Comparison of ENCODE assay signal across 30 cellular contexts in genomic region chr18:10473152-10473551, GRCh38. TPM values are rescaled to one million over a fixed set of nuclear protein-coding genes. Genes with fewer than 3 reads are reported as not detected.
"Had no signal": no experiment of that assay in that cellular context is flagged by ENCODE, and none has a peak within 500 bp of the region (broad histone marks: within the 10 kb centered on the region; RNA-seq: fewer than 3 reads in every experiment).

No MANE protein-coding gene starts in this region.

- H3K4me1 ChIP-seq: foreskin keratinocyte, prostate gland had no signal

- H3K27me3 ChIP-seq: gastroesophageal sphincter, heart right ventricle, right atrium auricular region, tibial nerve, upper lobe of left lung had no signal

- H3K4me1 Mint-ChIP-seq: stimulated activated effector memory CD8-positive, alpha-beta T cell treated with anti-CD3 and anti-CD28 coated beads, Interleukin-12 subunit alpha, Interleukin-12 subunit beta, amount 100 ng/mL, for 72 hours had no signal

- H3K9me3 ChIP-seq: esophagus muscularis mucosa, gastroesophageal sphincter, heart right ventricle, mucosa of descending colon, prostate gland, right atrium auricular region, thoracic aorta, tibial nerve, upper lobe of left lung had no signal

- H3K27ac Mint-ChIP-seq: mesothelial cell of epicardium; natural killer cell treated with Interleukin-12 subunit alpha and Interleukin-12 subunit beta and Interleukin-15 and Interleukin-18, amount 100 ng/mL, for 72 hours; stimulated activated effector memory CD8-positive, alpha-beta T cell treated with anti-CD3 and anti-CD28 coated beads, Interleukin-12 subunit alpha, Interleukin-12 subunit beta, amount 100 ng/mL, for 72 hours had no signal

- H3K27ac ChIP-seq: esophagus muscularis mucosa, foreskin keratinocyte, gastroesophageal sphincter, heart right ventricle, prostate gland, right atrium auricular region, thoracic aorta, tibial nerve, upper lobe of left lung had no signal

- ATAC-seq: foreskin keratinocyte; gastroesophageal sphincter; mucosa of descending colon; natural killer cell treated with Interleukin-12 subunit alpha and Interleukin-12 subunit beta and Interleukin-15 and Interleukin-18, amount 100 ng/mL, for 72 hours; sciatic nerve; stimulated activated naive CD8-positive, alpha-beta T cell treated with anti-CD3 and anti-CD28 coated beads, Interleukin-15, Interleukin-2, amounts not matched to agents 100 U/mL and 50 U/mL, for 24 hours had no signal

- H3K36me3 ChIP-seq: prostate gland had no signal

- H3K9me3 Mint-ChIP-seq: mesothelial cell of epicardium; naive B cell; natural killer cell treated with Interleukin-12 subunit alpha and Interleukin-12 subunit beta and Interleukin-15 and Interleukin-18, amount 100 ng/mL, for 72 hours; neural crest cell; stimulated activated effector memory CD8-positive, alpha-beta T cell treated with anti-CD3 and anti-CD28 coated beads, Interleukin-12 subunit alpha, Interleukin-12 subunit beta, amount 100 ng/mL, for 72 hours had no signal

- H3K4me3 ChIP-seq: esophagus muscularis mucosa, gastroesophageal sphincter, heart right ventricle, mucosa of descending colon, prostate gland, right atrium auricular region, thoracic aorta, tibial nerve, upper lobe of left lung had no signal

- FAIRE-seq: colon, endothelial cell of umbilical vein, islet of Langerhans, urothelium cell line had no signal

- H3K4me3 Mint-ChIP-seq: mesothelial cell of epicardium; naive B cell; natural killer cell treated with Interleukin-12 subunit alpha and Interleukin-12 subunit beta and Interleukin-15 and Interleukin-18, amount 100 ng/mL, for 72 hours; neural crest cell; stimulated activated effector memory CD8-positive, alpha-beta T cell treated with anti-CD3 and anti-CD28 coated beads, Interleukin-12 subunit alpha, Interleukin-12 subunit beta, amount 100 ng/mL, for 72 hours had no signal

- H3K36me3 Mint-ChIP-seq: naive B cell; natural killer cell treated with Interleukin-12 subunit alpha and Interleukin-12 subunit beta and Interleukin-15 and Interleukin-18, amount 100 ng/mL, for 72 hours; stimulated activated effector memory CD8-positive, alpha-beta T cell treated with anti-CD3 and anti-CD28 coated beads, Interleukin-12 subunit alpha, Interleukin-12 subunit beta, amount 100 ng/mL, for 72 hours had no signal

- DNase-seq: cerebellar nuclear complex; effector CD8-positive, alpha-beta T cell; foreskin keratinocyte; heart right ventricle; hippocampal formation; kidney glomerular epithelial cell; mesenchymal stem cell; mucosa of descending colon; naive B cell; stimulated activated CD4-positive, alpha-beta T cell treated with anti-CD3 and anti-CD28 coated beads, Interleukin-2, amount 100 ng/mL, for 24 hours; stimulated activated CD4-positive, alpha-beta T cell treated with anti-CD3 and anti-CD28 coated beads, Interleukin-4, amount 100 ng/mL, for 24 hours; stimulated activated naive CD8-positive, alpha-beta T cell treated with anti-CD3 and anti-CD28 coated beads, Interleukin-15, Interleukin-2, amounts not matched to agents 100 U/mL and 50 U/mL, for 24 hours; upper lobe of left lung had no signal

RNA-seq across cellular contexts. Expression of gene APCDD1, which starts 18.7 kb away (rescaled TPM):
- total RNA-seq: epithelial cell of proximal tubule; lung microvascular endothelial cell; natural killer cell treated with Interleukin-12 subunit alpha and Interleukin-12 subunit beta and Interleukin-15 and Interleukin-18, amount 100 ng/mL, for 72 hours had no signal
